ENCODE assay signal across 10 cellular contexts in genomic region chr1:219927298-219927955, GRCh38. TPM values are rescaled to one million over a fixed set of nuclear protein-coding genes. Genes with fewer than 3 reads are reported as not detected.
DNase-seq lines count a peak whose midpoint lies in the region; ATAC-seq and TF ChIP-seq lines count a peak whose summit lies in the region.
"Had no signal": no experiment of that assay in that cellular context is flagged by ENCODE, and none has a peak within 500 bp of the region (broad histone marks: within the 10 kb centered on the region; RNA-seq: fewer than 3 reads in every experiment).

No MANE protein-coding gene starts in this region.

- H3K4me1 ChIP-seq in adipocyte (ENCODE audit: control insufficient read depth, insufficient read depth, low read length) (peaks cover 6% of the 10 kb centered on the region), tibial nerve (peaks cover 0 to 12% (median 0%) of the 10 kb centered on the region in 4 donors)

- H3K27ac Mint-ChIP-seq in activated naive CD4-positive, alpha-beta T cell treated with anti-CD3 and anti-CD28 coated beads, Interleukin-2, amount 50 U/mL, for 24 hours = no peak overlapping the region
- H3K27ac Mint-ChIP-seq in memory B cell = no peak overlapping the region

- no peak overlapping the region for H3K9ac ChIP-seq in adipocyte (ENCODE audit: low read length)

- H3K9me3 Mint-ChIP-seq in activated naive CD4-positive, alpha-beta T cell treated with anti-CD3 and anti-CD28 coated beads, Interleukin-2, amount 50 U/mL, for 24 hours = no peaks in the 10 kb centered on the region
- no peaks in the 10 kb centered on the region for H3K9me3 Mint-ChIP-seq in memory B cell

- H3K27me3 Mint-ChIP-seq in activated naive CD4-positive, alpha-beta T cell treated with anti-CD3 and anti-CD28 coated beads, Interleukin-2, amount 50 U/mL, for 24 hours = peaks cover 26% of the 10 kb centered on the region
- peaks cover 24% of the 10 kb centered on the region for H3K27me3 Mint-ChIP-seq in memory B cell

- ATAC-seq in memory B cell (ENCODE audit: low read depth) (peak; percentile 13), HG02970 (IDR thresholded peaks at IDR 0.05; ENCODE audit: low FRiP score, unreplicated experiment) (no peak)

- H3K36me3 ChIP-seq in adipocyte (ENCODE audit: control insufficient read depth, insufficient read depth, low read length, severe bottlenecking) (no peaks in the 10 kb centered on the region), tibial nerve (no peaks in the 10 kb centered on the region)

- TF ChIP-seq POLR2A in tibial nerve (IDR thresholded peaks at IDR 0.05) = no peak

- H3K27ac ChIP-seq in tibial nerve = no peak overlapping the region

- peaks cover 44% of the 10 kb centered on the region for H3K27me3 ChIP-seq in adipocyte (replicated peaks; ENCODE audit: control insufficient read depth, insufficient read depth, low read length)
- H3K27me3 ChIP-seq in tibial nerve = peaks cover 0 to 29% of the 10 kb centered on the region in 2 donors

- H3K36me3 Mint-ChIP-seq in activated naive CD4-positive, alpha-beta T cell treated with anti-CD3 and anti-CD28 coated beads, Interleukin-2, amount 50 U/mL, for 24 hours = no peaks in the 10 kb centered on the region
- peaks cover 1% of the 10 kb centered on the region for H3K36me3 Mint-ChIP-seq in memory B cell

- no peaks in the 10 kb centered on the region for H3K9me3 ChIP-seq in adipocyte (ENCODE audit: control insufficient read depth, low read length)
- H3K9me3 ChIP-seq in tibial nerve = no peaks in the 10 kb centered on the region

- TF ChIP-seq CTCF in tibial nerve (IDR thresholded peaks at IDR 0.05) = no peak

- H3K4me3 Mint-ChIP-seq in activated naive CD4-positive, alpha-beta T cell treated with anti-CD3 and anti-CD28 coated beads, Interleukin-2, amount 50 U/mL, for 24 hours = peak overlapping the region; percentile 64
- peak overlapping the region; percentile 82 for H3K4me3 Mint-ChIP-seq in memory B cell

- 20 to 25% methylated on average over 24 to 26 of the region's 31 CpGs for WGBS in tibial nerve, 2 donors

- no peak for TF ChIP-seq EP300 in tibial nerve (IDR thresholded peaks at IDR 0.05)

- H3K4me3 ChIP-seq in adipocyte (ENCODE audit: low read length) = peak overlapping the region; percentile 69
- H3K4me3 ChIP-seq in tibial nerve = peak overlapping the region; percentile 16 to 55 (median 27)

- H3K4me1 Mint-ChIP-seq in activated naive CD4-positive, alpha-beta T cell treated with anti-CD3 and anti-CD28 coated beads, Interleukin-2, amount 50 U/mL, for 24 hours = peaks cover 6% of the 10 kb centered on the region
- H3K4me1 Mint-ChIP-seq in memory B cell = peaks cover 9% of the 10 kb centered on the region

- no peak for DNase-seq in activated naive CD4-positive, alpha-beta T cell treated with Interleukin-2 at 50 U/mL for 16 hours
- DNase-seq in adipocyte (ENCODE audit: low read depth) (no peak), memory B cell (ENCODE audit: low spot score in 2 of 2) (no peak), tibial nerve (ENCODE audit: low spot score in 2 of 2) (no peak)
- DNase-seq in stimulated activated CD4-positive, alpha-beta T cell treated with anti-CD3 and anti-CD28 coated beads, Interleukin-15, amount 100 ng/mL, for 24 hours = no peak
- DNase-seq in stimulated activated CD4-positive, alpha-beta T cell treated with anti-CD3 and anti-CD28 coated beads, Interleukin-4, amount 100 ng/mL, for 1 hour = no peak
- DNase-seq: DMS79, SW 1271 had no signal

RNA-seq across cellular contexts. Expression of gene SLC30A10, which starts 0.9 kb away (rescaled TPM):
- total RNA-seq in tibial nerve = 1 to 10 TPM in 1 of 4 donors, under 1 TPM in 1, not detected in 2; 0.63 to 1.4 TPM
